ENCODE assay signal across 22 cellular contexts in the genomic region with DNA sequence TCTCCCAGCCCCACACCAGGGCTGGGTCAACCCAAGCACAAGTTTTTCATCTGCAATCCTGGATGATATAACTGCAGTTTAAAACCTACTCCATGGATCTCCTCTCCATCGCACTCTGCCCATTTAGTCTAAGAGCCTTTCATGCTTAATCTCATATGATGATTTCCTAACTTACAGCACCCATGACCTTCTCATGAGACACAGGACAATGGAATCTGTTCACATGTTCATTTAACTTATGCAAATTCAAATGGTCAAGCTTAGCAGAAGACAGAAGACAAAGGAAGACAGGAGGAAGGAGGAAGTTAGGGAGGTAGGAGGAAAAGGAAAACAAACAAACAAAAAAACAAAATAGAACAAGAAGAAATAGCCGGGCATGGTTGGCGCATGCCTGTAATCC.
DNase-seq lines count a peak whose midpoint lies in the region; ATAC-seq, FAIRE-seq and TF ChIP-seq lines count a peak whose summit lies in the region.
"Had no signal": no experiment of that assay in that cellular context is flagged by ENCODE, and none has a peak within 500 bp of the region (broad histone marks: within the 10 kb centered on the region; RNA-seq: fewer than 3 reads in every experiment).

No MANE protein-coding gene starts in this region.

- ATAC-seq in HepG2 (no peak), right lobe of liver (no peak), GM21723 (IDR thresholded peaks at IDR 0.05; ENCODE audit: unreplicated experiment) (no peak)
- ATAC-seq: GM23338 had no signal

- H3K79me2 ChIP-seq in HepG2 (ENCODE audit: insufficient read depth, low read length), result peaks cover 91% of the 10 kb centered on the region
- peaks cover 74% of the 10 kb centered on the region for H3K79me2 ChIP-seq in OCI-LY1 (ENCODE audit: insufficient read depth, low read length)

- H3K9ac ChIP-seq in HepG2 (ENCODE audit: insufficient read depth, low read depth, low read length) (no peak overlapping the region), OCI-LY1 (ENCODE audit: low read length) (no peak overlapping the region; the same call in 1 of the 2 replicates)

- in situ Hi-C loops in HepG2 (cut with HindIII; ENCODE audit: extremely low pct_ligation_motif_present, low pct_unique_long_range_greater_than_20kb), result no loop called here

- FAIRE-seq in HepG2 (lab: Jason Lieb, UNC), result peak; percentile 8

- H3K9me2 ChIP-seq in OCI-LY1 (ENCODE audit: low read depth, low read length), result no peaks in the 10 kb centered on the region

- no peak for TF ChIP-seq CTCF in HepG2 (CRISPR knock-in tag; IDR thresholded peaks at IDR 0.05)
- no peak for TF ChIP-seq CTCF in right lobe of liver (IDR thresholded peaks at IDR 0.05)
- no peak for TF ChIP-seq CTCF in OCI-LY1 (IDR thresholded peaks at IDR 0.05; ENCODE audit: low read length)

- CTCF ChIA-PET in HepG2 (lab: Yijun Ruan, JAX; ENCODE audit: low intra/inter-chr PET ratio, low total read pairs), result no interaction called here

- no peak for TF ChIP-seq POLR2A in HepG2 (IDR thresholded peaks at IDR 0.05; ENCODE audit: insufficient read depth in 1 of 2, low read depth in 2 of 2, low read length in 2 of 2)
- TF ChIP-seq POLR2A in right lobe of liver (IDR thresholded peaks at IDR 0.05), result no peak

- no peak for TF ChIP-seq RAD21 in HepG2 (CRISPR knock-in tag; IDR thresholded peaks at IDR 0.05)

- TF ChIP-seq EP300 in HepG2 (IDR thresholded peaks at IDR 0.05; ENCODE audit: low read depth in 2 of 2, low read length in 2 of 2), result no peak
- TF ChIP-seq EP300 in HepG2 (CRISPR knock-in tag; IDR thresholded peaks at IDR 0.05; ENCODE audit: borderline replicate concordance), result no peak

- H4K20me1 ChIP-seq in HepG2 (ENCODE audit: insufficient read depth, low read length) (peaks cover 35% of the 10 kb centered on the region), OCI-LY1 (ENCODE audit: insufficient read depth, low read length) (no peaks in the 10 kb centered on the region)

- no peaks in the 10 kb centered on the region for H3K27me3 Mint-ChIP-seq in dendritic cell treated with granulocyte-macrophage colony-stimulating factor and Interleukin-4, amounts not matched to agents 40 ng/mL and 50 ng/mL, for 4 days

- H3K4me3 Mint-ChIP-seq in dendritic cell treated with granulocyte-macrophage colony-stimulating factor and Interleukin-4, amounts not matched to agents 40 ng/mL and 50 ng/mL, for 4 days, result no peak overlapping the region
- H3K4me3 Mint-ChIP-seq: GM23338; T-helper 1 cell treated with Interleukin-12 subunit alpha and Interleukin-12 subunit beta and Interleukin-4 antibody, amounts not matched to agents 30 μg/mL and 1 μg/mL, for 36 hours had no signal

- H3K9me3 ChIP-seq in HepG2 (ENCODE audit: low read length), result no peaks in the 10 kb centered on the region
- H3K9me3 ChIP-seq in right lobe of liver, result no peaks in the 10 kb centered on the region
- no peaks in the 10 kb centered on the region for H3K9me3 ChIP-seq in OCI-LY1 (ENCODE audit: low read length)
- H3K9me3 ChIP-seq: SJSA1, suprapubic skin had no signal

- DNase-seq in HepG2 (ENCODE audit: low spot score) (no peak), right lobe of liver (no peak), NCI-H82 treated with DMSO at 0.1 percent for 48 hours (lab: John Stamatoyannopoulos, UW; ENCODE audit: unreplicated experiment) (no peak), C1 segment of cervical spinal cord (lab: John Stamatoyannopoulos, UW) (no peak), AG20443 (ENCODE audit: low spot score) (no peak)
- DNase-seq: ACHN; activated CD4-positive, alpha-beta T cell treated with anti-CD3 and anti-CD28 coated beads for 48 hours; dorsolateral prefrontal cortex; glutamatergic neuron; kidney glomerular epithelial cell; MM.1S; NCI-H1694; NCI-H510A treated with DMSO at 0.1 percent for 48 hours; stimulated activated CD4-positive, alpha-beta T cell treated with anti-CD3 and anti-CD28 coated beads, Interleukin-1b, Interleukin-23, amount 100 ng/mL, for 48 hours had no signal

- H3K4me1 Mint-ChIP-seq in dendritic cell treated with granulocyte-macrophage colony-stimulating factor and Interleukin-4, amounts not matched to agents 40 ng/mL and 50 ng/mL, for 4 days (ENCODE audit: low read depth), result peaks cover 64% of the 10 kb centered on the region

- H3K36me3 Mint-ChIP-seq in dendritic cell treated with granulocyte-macrophage colony-stimulating factor and Interleukin-4, amounts not matched to agents 40 ng/mL and 50 ng/mL, for 4 days (ENCODE audit: low read depth), result peaks cover 20% of the 10 kb centered on the region

- H3K36me3 ChIP-seq in HepG2 (replicated peaks in 1 of 2; ENCODE audit: control insufficient read depth in 1 of 2, insufficient read depth in 2 of 2, low read length in 2 of 2) (peaks cover 0 to 5% of the 10 kb centered on the region in 2 experiments; a peak in 2 of 5 replicates), right lobe of liver (no peaks in the 10 kb centered on the region), OCI-LY1 (ENCODE audit: insufficient read depth, low read length) (peaks cover 7% of the 10 kb centered on the region)
- H3K36me3 ChIP-seq: suprapubic skin had no signal

- H3K27me3 ChIP-seq in HepG2 (ENCODE audit: control insufficient read depth in 1 of 2, insufficient read depth in 2 of 2, low read length in 2 of 2) (no peaks in the 10 kb centered on the region), right lobe of liver (no peaks in the 10 kb centered on the region), OCI-LY1 (ENCODE audit: insufficient read depth, low read length) (no peaks in the 10 kb centered on the region)
- H3K27me3 ChIP-seq: dorsolateral prefrontal cortex, SJSA1, suprapubic skin had no signal

- H3K9me3 Mint-ChIP-seq in dendritic cell treated with granulocyte-macrophage colony-stimulating factor and Interleukin-4, amounts not matched to agents 40 ng/mL and 50 ng/mL, for 4 days, result no peaks in the 10 kb centered on the region
- H3K9me3 Mint-ChIP-seq: GM23338; T-helper 1 cell treated with Interleukin-12 subunit alpha and Interleukin-12 subunit beta and Interleukin-4 antibody, amounts not matched to agents 30 μg/mL and 1 μg/mL, for 36 hours had no signal

- H3K27ac ChIP-seq in HepG2 (ENCODE audit: extremely low read length, insufficient read depth, low read length) (no peak overlapping the region), right lobe of liver (no peak overlapping the region), OCI-LY1 (ENCODE audit: low read depth, low read length, poor library complexity, severe bottlenecking) (peak overlapping the region; percentile 80)
- H3K27ac ChIP-seq: dorsolateral prefrontal cortex, SJSA1, suprapubic skin had no signal

- H3K4me3 ChIP-seq in HepG2 (replicated peaks in 1 of 3; ENCODE audit: insufficient read depth in 1 of 3, low read depth in 2 of 3, low read length in 3 of 3) (no peak overlapping the region), right lobe of liver (no peak overlapping the region), OCI-LY1 (ENCODE audit: low read depth, low read length, poor library complexity, severe bottlenecking) (no peak overlapping the region)
- H3K4me3 ChIP-seq: dorsolateral prefrontal cortex, GM23338, lung, SJSA1, suprapubic skin had no signal

- no peaks in the 10 kb centered on the region for H3F3A ChIP-seq in OCI-LY1 (ENCODE audit: insufficient read depth, low read length)

- 95% methylated on average over 3 of the region's 3 CpGs for WGBS in HepG2 (ENCODE audit: low lambda C conversion rate)
- WGBS in right lobe of liver (ENCODE audit: insufficient coverage, low coverage, low lambda C conversion rate, missing lambda C conversion rate), result 90% methylated on average over 2 of the region's 3 CpGs

- intact Hi-C loops in HepG2 (cut with micrococcal nuclease; ENCODE audit: unreplicated experiment), result no loop called here
- intact Hi-C loops in right lobe of liver (cut with DNase I), result no loop called here
- intact Hi-C loops in dendritic cell treated with granulocyte-macrophage colony-stimulating factor and Interleukin-4, amounts not matched to agents 40 ng/mL and 50 ng/mL, for 4 days (cut with micrococcal nuclease), result no loop called here

- H2AFZ ChIP-seq in HepG2 (ENCODE audit: low read length) (no peak overlapping the region), OCI-LY1 (ENCODE audit: low read length) (no peak overlapping the region)
- H2AFZ ChIP-seq: GM23338 had no signal

- H3K4me2 ChIP-seq in HepG2 (ENCODE audit: low read depth, low read length), result no peak overlapping the region
- H3K4me2 ChIP-seq in OCI-LY1 (ENCODE audit: low read length), result peak overlapping the region; percentile 16
- H3K4me2 ChIP-seq: GM23338 had no signal

- H3K4me1 ChIP-seq in HepG2 (ENCODE audit: insufficient read depth, low read length) (peaks cover 55% of the 10 kb centered on the region), right lobe of liver (peaks cover 0 to 30% (median 15%) of the 10 kb centered on the region in 4 donors), OCI-LY1 (ENCODE audit: insufficient read depth, low read length, severe bottlenecking) (peaks cover 71% of the 10 kb centered on the region)

- POLR2A ChIA-PET in HepG2 (lab: Yijun Ruan, JAX), result no interaction called here

- no TSS peak for BruUV-seq in HepG2 (replicated peaks; lab: Mats Ljungman, UMichigan)

- peak overlapping the region; percentile 1 for H3K27ac Mint-ChIP-seq in dendritic cell treated with granulocyte-macrophage colony-stimulating factor and Interleukin-4, amounts not matched to agents 40 ng/mL and 50 ng/mL, for 4 days
- H3K27ac Mint-ChIP-seq: GM23338; T-helper 1 cell treated with Interleukin-12 subunit alpha and Interleukin-12 subunit beta and Interleukin-4 antibody, amounts not matched to agents 30 μg/mL and 1 μg/mL, for 36 hours had no signal

TF ChIP-seq in HepG2, 621 proteins besides CTCF, POLR2A, EP300 and RAD21:
- TF ChIP-seq NRL (CRISPR knock-in tag; IDR thresholded peaks at IDR 0.05; ENCODE audit: borderline replicate concordance) (no peak), ZNF432 (CRISPR knock-in tag; IDR thresholded peaks at IDR 0.05; ENCODE audit: borderline replicate concordance) (no peak)
- TF ChIP-seq, protein P1, sequence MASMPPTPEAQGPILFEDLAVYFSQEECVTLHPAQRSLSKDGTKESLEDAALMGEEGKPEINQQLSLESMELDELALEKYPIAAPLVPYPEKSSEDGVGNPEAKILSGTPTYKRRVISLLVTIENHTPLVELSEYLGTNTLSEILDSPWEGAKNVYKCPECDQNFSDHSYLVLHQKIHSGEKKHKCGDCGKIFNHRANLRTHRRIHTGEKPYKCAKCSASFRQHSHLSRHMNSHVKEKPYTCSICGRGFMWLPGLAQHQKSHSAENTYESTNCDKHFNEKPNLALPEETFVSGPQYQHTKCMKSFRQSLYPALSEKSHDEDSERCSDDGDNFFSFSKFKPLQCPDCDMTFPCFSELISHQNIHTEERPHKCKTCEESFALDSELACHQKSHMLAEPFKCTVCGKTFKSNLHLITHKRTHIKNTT (CRISPR knock-in tag; IDR thresholded peaks at IDR 0.05), result no peak
